29 cellular contexts compared by ENCODE assay signal in genomic region chrX:57915680-57916079, GRCh38.
"Had no signal": no experiment of that assay in that cellular context is flagged by ENCODE, and none has a peak within 500 bp of the region (broad histone marks: within the 10 kb centered on the region; RNA-seq: fewer than 3 reads in every experiment).

No MANE protein-coding gene starts in this region.

- H3K27me3 ChIP-seq: brain microvascular endothelial cell, esophagus muscularis mucosa, foreskin keratinocyte, gastrocnemius medialis had no signal

- H3K4me3 ChIP-seq: coronary artery, dorsolateral prefrontal cortex, esophagus muscularis mucosa, gastrocnemius medialis, heart left ventricle had no signal

- H3K4me1 ChIP-seq: foreskin keratinocyte had no signal

- DNase-seq: activated CD4-positive, alpha-beta memory T cell treated with anti-CD3 and anti-CD28 coated beads, Interleukin-2, amount 10 ng/mL, durations not matched to agents 7 days and 5 days; activated CD4-positive, alpha-beta T cell treated with anti-CD3 and anti-CD28 coated beads for 1 hour; activated CD4-positive, alpha-beta T cell treated with anti-CD3 and anti-CD28 coated beads for 4 hours; activated CD4-positive, alpha-beta T cell treated with anti-CD3 and anti-CD28 coated beads, Interleukin-2, amount 10 ng/mL, durations not matched to agents 7 days and 5 days; activated CD4-positive, alpha-beta T cell treated with anti-CD3 and anti-CD28 coated beads, Interleukin-2, amount 50 U/mL, for 4 hours; activated CD8-positive, alpha-beta memory T cell treated with anti-CD3 and anti-CD28 coated beads, Interleukin-2, amount 50 U/mL, for 48 hours; activated gamma-delta T cell; activated naive CD4-positive, alpha-beta T cell; activated naive CD4-positive, alpha-beta T cell treated with anti-CD3 and anti-CD28 coated beads, Interleukin-2, amount 10 ng/mL, durations not matched to agents 7 days and 5 days; activated naive CD8-positive, alpha-beta T cell treated with anti-CD3 and anti-CD28 coated beads, Interleukin-2, amount 10 ng/mL, durations not matched to agents 7 days and 5 days; activated T-cell treated with anti-CD3 and anti-CD28 coated beads for 4 hours; activated T-cell treated with anti-CD3 and anti-CD28 coated beads, Interleukin-2, amount 50 U/mL, for 24 hours; activated T-cell treated with anti-CD3 and anti-CD28 coated beads, Interleukin-2, amount 50 U/mL, for 72 hours; anterior cingulate cortex; brain microvascular endothelial cell; dorsolateral prefrontal cortex; effector memory CD4-positive, alpha-beta T cell; endodermal cell; foreskin keratinocyte; gastrocnemius medialis; glutamatergic neuron; heart left ventricle; T-helper 17 cell; T1000 had no signal

- H3K36me3 ChIP-seq: brain microvascular endothelial cell, esophagus muscularis mucosa, gastrocnemius medialis, heart left ventricle had no signal

- H3K9me3 ChIP-seq: esophagus muscularis mucosa, gastrocnemius medialis, heart left ventricle had no signal

- H3K27ac ChIP-seq: brain microvascular endothelial cell, coronary artery, dorsolateral prefrontal cortex, esophagus muscularis mucosa, foreskin keratinocyte, gastrocnemius medialis, heart left ventricle, VCaP had no signal

- ATAC-seq: activated naive CD4-positive, alpha-beta T cell treated with anti-CD3 and anti-CD28 coated beads, Interleukin-2, amount 50 U/mL, for 72 hours; activated T-cell treated with anti-CD3 and anti-CD28 coated beads, Interleukin-2, amount 50 U/mL, for 72 hours; foreskin keratinocyte; gastrocnemius medialis; heart left ventricle; T-helper 17 cell; WTC11 had no signal
